In the genomic region with DNA sequence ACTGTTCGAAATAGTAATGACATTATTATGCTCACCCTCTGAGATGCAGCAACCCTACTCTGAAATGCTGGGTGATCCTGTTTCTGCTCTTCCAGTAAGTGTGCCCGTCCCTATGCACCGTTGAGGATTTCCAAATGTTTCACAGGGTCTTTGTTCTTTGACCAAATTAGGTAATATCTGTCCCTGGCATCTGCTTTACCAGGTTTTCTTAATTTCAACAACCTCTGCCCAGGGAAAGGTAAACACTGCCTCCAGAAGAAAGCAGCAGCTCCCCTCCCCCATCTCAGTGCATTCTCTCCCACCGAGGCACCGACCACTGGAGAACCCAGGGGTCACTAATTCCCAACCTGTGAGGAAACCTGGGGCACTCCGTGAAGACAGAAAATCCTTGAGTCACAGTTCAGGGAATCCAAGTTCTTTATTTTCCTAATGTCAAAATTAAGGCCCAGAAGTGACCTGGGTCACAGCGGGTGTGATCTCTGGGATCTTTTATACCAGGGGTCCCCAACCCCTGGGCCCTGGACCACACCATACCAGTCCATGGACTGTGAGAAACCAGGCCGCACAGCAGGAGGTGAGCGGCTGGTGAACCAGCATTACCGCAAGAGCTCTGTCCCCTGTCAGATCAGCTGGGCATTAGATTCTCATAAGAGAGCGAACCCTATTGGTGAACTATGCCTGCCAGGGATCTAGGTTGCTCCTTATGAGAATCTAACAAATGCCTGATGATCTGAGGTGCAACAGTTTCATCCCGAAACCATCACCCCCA, we compare ENCODE assay signal across 3 cellular contexts.
TF ChIP-seq lines count a peak whose summit lies in the region.

No MANE protein-coding gene starts in this region.

TF ChIP-seq in SK-N-SH, 30 proteins besides CTCF, POLR2A, EP300 and RAD21:
- no peak for TF ChIP-seq MXI1 (IDR thresholded peaks at IDR 0.05; ENCODE audit: low read depth, low read length)
- TF ChIP-seq, protein P1, sequence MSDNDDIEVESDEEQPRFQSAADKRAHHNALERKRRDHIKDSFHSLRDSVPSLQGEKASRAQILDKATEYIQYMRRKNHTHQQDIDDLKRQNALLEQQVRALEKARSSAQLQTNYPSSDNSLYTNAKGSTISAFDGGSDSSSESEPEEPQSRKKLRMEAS (IDR thresholded peaks at IDR 0.05; ENCODE audit: low read depth): no peak
- no peak for TF ChIP-seq FOXJ3 (CRISPR knock-in tag; IDR thresholded peaks at IDR 0.05)
- TF ChIP-seq, protein P2, sequence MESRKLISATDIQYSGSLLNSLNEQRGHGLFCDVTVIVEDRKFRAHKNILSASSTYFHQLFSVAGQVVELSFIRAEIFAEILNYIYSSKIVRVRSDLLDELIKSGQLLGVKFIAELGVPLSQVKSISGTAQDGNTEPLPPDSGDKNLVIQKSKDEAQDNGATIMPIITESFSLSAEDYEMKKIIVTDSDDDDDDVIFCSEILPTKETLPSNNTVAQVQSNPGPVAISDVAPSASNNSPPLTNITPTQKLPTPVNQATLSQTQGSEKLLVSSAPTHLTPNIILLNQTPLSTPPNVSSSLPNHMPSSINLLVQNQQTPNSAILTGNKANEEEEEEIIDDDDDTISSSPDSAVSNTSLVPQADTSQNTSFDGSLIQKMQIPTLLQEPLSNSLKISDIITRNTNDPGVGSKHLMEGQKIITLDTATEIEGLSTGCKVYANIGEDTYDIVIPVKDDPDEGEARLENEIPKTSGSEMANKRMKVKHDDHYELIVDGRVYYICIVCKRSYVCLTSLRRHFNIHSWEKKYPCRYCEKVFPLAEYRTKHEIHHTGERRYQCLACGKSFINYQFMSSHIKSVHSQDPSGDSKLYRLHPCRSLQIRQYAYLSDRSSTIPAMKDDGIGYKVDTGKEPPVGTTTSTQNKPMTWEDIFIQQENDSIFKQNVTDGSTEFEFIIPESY (IDR thresholded peaks at IDR 0.05; ENCODE audit: borderline replicate concordance, low read depth): no peak
- TF ChIP-seq, protein P3, sequence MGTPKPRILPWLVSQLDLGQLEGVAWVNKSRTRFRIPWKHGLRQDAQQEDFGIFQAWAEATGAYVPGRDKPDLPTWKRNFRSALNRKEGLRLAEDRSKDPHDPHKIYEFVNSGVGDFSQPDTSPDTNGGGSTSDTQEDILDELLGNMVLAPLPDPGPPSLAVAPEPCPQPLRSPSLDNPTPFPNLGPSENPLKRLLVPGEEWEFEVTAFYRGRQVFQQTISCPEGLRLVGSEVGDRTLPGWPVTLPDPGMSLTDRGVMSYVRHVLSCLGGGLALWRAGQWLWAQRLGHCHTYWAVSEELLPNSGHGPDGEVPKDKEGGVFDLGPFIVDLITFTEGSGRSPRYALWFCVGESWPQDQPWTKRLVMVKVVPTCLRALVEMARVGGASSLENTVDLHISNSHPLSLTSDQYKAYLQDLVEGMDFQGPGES (IDR thresholded peaks at IDR 0.05; ENCODE audit: low read depth, low read length): no peak
- TF ChIP-seq, protein P4, sequence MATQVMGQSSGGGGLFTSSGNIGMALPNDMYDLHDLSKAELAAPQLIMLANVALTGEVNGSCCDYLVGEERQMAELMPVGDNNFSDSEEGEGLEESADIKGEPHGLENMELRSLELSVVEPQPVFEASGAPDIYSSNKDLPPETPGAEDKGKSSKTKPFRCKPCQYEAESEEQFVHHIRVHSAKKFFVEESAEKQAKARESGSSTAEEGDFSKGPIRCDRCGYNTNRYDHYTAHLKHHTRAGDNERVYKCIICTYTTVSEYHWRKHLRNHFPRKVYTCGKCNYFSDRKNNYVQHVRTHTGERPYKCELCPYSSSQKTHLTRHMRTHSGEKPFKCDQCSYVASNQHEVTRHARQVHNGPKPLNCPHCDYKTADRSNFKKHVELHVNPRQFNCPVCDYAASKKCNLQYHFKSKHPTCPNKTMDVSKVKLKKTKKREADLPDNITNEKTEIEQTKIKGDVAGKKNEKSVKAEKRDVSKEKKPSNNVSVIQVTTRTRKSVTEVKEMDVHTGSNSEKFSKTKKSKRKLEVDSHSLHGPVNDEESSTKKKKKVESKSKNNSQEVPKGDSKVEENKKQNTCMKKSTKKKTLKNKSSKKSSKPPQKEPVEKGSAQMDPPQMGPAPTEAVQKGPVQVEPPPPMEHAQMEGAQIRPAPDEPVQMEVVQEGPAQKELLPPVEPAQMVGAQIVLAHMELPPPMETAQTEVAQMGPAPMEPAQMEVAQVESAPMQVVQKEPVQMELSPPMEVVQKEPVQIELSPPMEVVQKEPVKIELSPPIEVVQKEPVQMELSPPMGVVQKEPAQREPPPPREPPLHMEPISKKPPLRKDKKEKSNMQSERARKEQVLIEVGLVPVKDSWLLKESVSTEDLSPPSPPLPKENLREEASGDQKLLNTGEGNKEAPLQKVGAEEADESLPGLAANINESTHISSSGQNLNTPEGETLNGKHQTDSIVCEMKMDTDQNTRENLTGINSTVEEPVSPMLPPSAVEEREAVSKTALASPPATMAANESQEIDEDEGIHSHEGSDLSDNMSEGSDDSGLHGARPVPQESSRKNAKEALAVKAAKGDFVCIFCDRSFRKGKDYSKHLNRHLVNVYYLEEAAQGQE (IDR thresholded peaks at IDR 0.05; ENCODE audit: low read depth, low read length): no peak

TF ChIP-seq in SK-N-SH treated with all-trans-retinoic acid at 6 μM for 48 hours, 23 proteins besides CTCF, POLR2A, EP300 and RAD21:
- TF ChIP-seq PPARA (CRISPR knock-in tag; IDR thresholded peaks at IDR 0.05; ENCODE audit: borderline replicate concordance): no peak

TF ChIP-seq in HepG2, 621 proteins besides CTCF, POLR2A, EP300 and RAD21:
- TF ChIP-seq, protein P5, sequence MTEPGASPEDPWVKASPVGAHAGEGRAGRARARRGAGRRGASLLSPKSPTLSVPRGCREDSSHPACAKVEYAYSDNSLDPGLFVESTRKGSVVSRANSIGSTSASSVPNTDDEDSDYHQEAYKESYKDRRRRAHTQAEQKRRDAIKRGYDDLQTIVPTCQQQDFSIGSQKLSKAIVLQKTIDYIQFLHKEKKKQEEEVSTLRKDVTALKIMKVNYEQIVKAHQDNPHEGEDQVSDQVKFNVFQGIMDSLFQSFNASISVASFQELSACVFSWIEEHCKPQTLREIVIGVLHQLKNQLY (CRISPR knock-in tag; IDR thresholded peaks at IDR 0.05): no peak
- TF ChIP-seq, protein P6, sequence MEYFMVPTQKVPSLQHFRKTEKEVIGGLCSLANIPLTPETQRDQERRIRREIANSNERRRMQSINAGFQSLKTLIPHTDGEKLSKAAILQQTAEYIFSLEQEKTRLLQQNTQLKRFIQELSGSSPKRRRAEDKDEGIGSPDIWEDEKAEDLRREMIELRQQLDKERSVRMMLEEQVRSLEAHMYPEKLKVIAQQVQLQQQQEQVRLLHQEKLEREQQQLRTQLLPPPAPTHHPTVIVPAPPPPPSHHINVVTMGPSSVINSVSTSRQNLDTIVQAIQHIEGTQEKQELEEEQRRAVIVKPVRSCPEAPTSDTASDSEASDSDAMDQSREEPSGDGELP (IDR thresholded peaks at IDR 0.05; ENCODE audit: borderline replicate concordance, low read depth): peak; percentile 52; the same call in 1 of the 2 replicates
- TF ChIP-seq ARNTL (CRISPR knock-in tag; IDR thresholded peaks at IDR 0.05): no peak
- TF ChIP-seq ESRRA (CRISPR knock-in tag; IDR thresholded peaks at IDR 0.05; ENCODE audit: low read depth): no peak
- TF ChIP-seq, protein P7, sequence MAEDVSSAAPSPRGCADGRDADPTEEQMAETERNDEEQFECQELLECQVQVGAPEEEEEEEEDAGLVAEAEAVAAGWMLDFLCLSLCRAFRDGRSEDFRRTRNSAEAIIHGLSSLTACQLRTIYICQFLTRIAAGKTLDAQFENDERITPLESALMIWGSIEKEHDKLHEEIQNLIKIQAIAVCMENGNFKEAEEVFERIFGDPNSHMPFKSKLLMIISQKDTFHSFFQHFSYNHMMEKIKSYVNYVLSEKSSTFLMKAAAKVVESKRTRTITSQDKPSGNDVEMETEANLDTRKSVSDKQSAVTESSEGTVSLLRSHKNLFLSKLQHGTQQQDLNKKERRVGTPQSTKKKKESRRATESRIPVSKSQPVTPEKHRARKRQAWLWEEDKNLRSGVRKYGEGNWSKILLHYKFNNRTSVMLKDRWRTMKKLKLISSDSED (CRISPR knock-in tag; IDR thresholded peaks at IDR 0.05): no peak
- TF ChIP-seq, protein P8, sequence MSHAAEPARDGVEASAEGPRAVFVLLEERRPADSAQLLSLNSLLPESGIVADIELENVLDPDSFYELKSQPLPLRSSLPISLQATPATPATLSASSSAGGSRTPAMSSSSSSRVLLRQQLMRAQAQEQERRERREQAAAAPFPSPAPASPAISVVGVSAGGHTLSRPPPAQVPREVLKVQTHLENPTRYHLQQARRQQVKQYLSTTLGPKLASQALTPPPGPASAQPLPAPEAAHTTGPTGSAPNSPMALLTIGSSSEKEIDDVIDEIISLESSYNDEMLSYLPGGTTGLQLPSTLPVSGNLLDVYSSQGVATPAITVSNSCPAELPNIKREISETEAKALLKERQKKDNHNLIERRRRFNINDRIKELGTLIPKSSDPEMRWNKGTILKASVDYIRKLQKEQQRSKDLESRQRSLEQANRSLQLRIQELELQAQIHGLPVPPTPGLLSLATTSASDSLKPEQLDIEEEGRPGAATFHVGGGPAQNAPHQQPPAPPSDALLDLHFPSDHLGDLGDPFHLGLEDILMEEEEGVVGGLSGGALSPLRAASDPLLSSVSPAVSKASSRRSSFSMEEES (CRISPR knock-in tag; IDR thresholded peaks at IDR 0.05): no peak
- TF ChIP-seq ZBTB38 (CRISPR knock-in tag; IDR thresholded peaks at IDR 0.05): 0 out of 2 replicates have a peak, but pooled peaks have one; percentile 33
- peak; percentile 40; the same call in 1 of the 2 replicates for TF ChIP-seq ZNF605 (CRISPR knock-in tag; IDR thresholded peaks at IDR 0.05)
- TF ChIP-seq ZNF75D (CRISPR knock-in tag; IDR thresholded peaks at IDR 0.05; ENCODE audit: borderline replicate concordance): no peak
- TF ChIP-seq ZNF136 (CRISPR knock-in tag; IDR thresholded peaks at IDR 0.05; ENCODE audit: low read depth): no peak
- no peak for TF ChIP-seq EED (CRISPR knock-in tag; IDR thresholded peaks at IDR 0.05)
- no peak for TF ChIP-seq ZNF234 (CRISPR knock-in tag; conservative IDR thresholded peaks at IDR 0.05)
- no peak for TF ChIP-seq LCORL (IDR thresholded peaks at IDR 0.05)
- TF ChIP-seq LCORL (CRISPR knock-in tag; IDR thresholded peaks at IDR 0.05): 0 out of 2 replicates have a peak, but pooled peaks have one; percentile 16
- TF ChIP-seq, protein P2 (CRISPR knock-in tag; IDR thresholded peaks at IDR 0.05): peak; percentile 33; the same call in 1 of the 2 replicates
- TF ChIP-seq SRF (IDR thresholded peaks at IDR 0.05; ENCODE audit: low read depth, low read length): peak; percentile 82; the same call in 1 of the 2 replicates
- TF ChIP-seq NKX3-1 (CRISPR knock-in tag; IDR thresholded peaks at IDR 0.05): no peak
- TF ChIP-seq ZMYM4 (CRISPR knock-in tag; IDR thresholded peaks at IDR 0.05): 0 out of 2 replicates have a peak, but pooled peaks have one; percentile 18
TF ChIP-seq in HepG2: peak in this region for 7.
